7 cellular contexts compared by ENCODE assay signal in the genomic region with DNA sequence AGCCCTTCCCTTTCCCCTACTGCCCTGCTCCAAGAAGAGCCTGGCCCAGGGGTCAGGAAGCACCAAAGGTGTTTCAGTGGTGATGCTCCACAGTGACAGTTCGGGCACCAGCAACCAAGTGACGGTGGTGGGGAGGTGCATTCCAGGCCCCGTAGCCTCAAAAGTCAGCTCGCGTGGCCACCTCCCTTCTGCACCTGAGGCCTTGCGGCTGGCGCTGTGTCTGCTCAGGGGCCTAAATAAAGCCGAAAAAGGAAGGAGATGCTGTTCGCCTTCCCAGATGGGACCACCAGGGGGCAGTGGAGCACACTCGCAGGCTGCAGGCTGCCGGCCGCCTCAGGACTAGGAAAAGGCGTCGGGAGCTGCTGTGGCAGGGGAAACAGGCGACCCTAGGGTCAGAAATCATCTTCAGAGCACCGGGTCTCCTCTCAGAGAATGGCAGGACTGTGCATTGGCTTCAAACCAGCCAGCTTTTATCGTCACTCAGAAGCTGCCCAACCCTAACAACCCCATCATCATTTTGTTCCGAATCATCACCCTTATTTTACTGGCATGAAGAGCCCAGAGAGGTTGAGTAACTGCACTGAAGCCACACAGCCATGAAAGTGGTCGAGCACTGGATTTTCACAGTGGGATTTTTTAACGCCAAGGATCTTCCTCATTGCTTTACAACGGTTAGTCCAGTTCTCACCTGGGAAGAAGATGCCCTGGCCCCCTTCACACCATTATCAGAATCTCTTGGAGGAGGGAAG.
DNase-seq lines count a peak whose midpoint lies in the region; ATAC-seq, FAIRE-seq and TF ChIP-seq lines count a peak whose summit lies in the region.

No MANE protein-coding gene starts in this region.

- no peak overlapping the region for H3K27ac Mint-ChIP-seq in endodermal cell

- H3K36me3 Mint-ChIP-seq in endodermal cell (ENCODE audit: low read depth): no peaks in the 10 kb centered on the region

- TF ChIP-seq CTCF in GM12865 (IDR thresholded peaks at IDR 0.05; ENCODE audit: insufficient read depth, low read depth, low read length, missing control alignments) (peak; percentile 81), endodermal cell (conservative IDR thresholded peaks at IDR 0.05) (peak; percentile 97)

- H3K36me3 ChIP-seq in endodermal cell (ENCODE audit: control insufficient read depth, insufficient read depth, low read length): no peaks in the 10 kb centered on the region

- H3K4me3 Mint-ChIP-seq in endodermal cell: no peak overlapping the region

- peaks cover 20% of the 10 kb centered on the region for H3K27me3 ChIP-seq in endodermal cell (ENCODE audit: control insufficient read depth, insufficient read depth, low read length, poor library complexity, severe bottlenecking)

- no peak overlapping the region for H3K27ac ChIP-seq in endodermal cell (ENCODE audit: low read depth, low read length)

- ATAC-seq in GM21825 (IDR thresholded peaks at IDR 0.05; ENCODE audit: unreplicated experiment): peak; percentile 59

- no peak overlapping the region for H3K9ac ChIP-seq in endodermal cell (ENCODE audit: extremely low read depth, low read length, poor library complexity, severe bottlenecking)

- DNase-seq in GM12865 (ENCODE audit: low read depth): peak; percentile 53
- DNase-seq in LoVo (ENCODE audit: low spot score): peak; percentile 35
- peak; percentile 19 for DNase-seq in SW480 (ENCODE audit: low spot score)
- peak; percentile 96 for DNase-seq in endodermal cell
- peak; percentile 63 for DNase-seq in mucosa of gallbladder (ENCODE audit: low spot score)
- peak; percentile 67 for DNase-seq in urothelium cell line (ENCODE audit: low spot score)

- H3K4me1 Mint-ChIP-seq in endodermal cell: peaks cover 4% of the 10 kb centered on the region

- no peaks in the 10 kb centered on the region for H3K4me1 ChIP-seq in endodermal cell (ENCODE audit: control insufficient read depth, insufficient read depth, low read length)

- peaks cover 2% of the 10 kb centered on the region for H3K9me3 Mint-ChIP-seq in endodermal cell

- WGBS in endodermal cell (ENCODE audit: insufficient coverage in 1 of 2, insufficient read length in 1 of 2), 2 experiments: 27 to 46% methylated on average over 4 to 21 of the region's 21 CpGs

- H3K9me3 ChIP-seq in endodermal cell (ENCODE audit: control insufficient read depth, low read length): no peaks in the 10 kb centered on the region

- H3K4me3 ChIP-seq in GM12865 (ENCODE audit: low read depth, low read length) (no peak overlapping the region), endodermal cell (ENCODE audit: low read length) (no peak overlapping the region)

- FAIRE-seq in urothelium cell line (lab: Jason Lieb, UNC): no peak

- peaks cover 35% of the 10 kb centered on the region for H3K27me3 Mint-ChIP-seq in endodermal cell (ENCODE audit: insufficient read depth)

Comparison
In these comparisons a context has a peak if more than half of its experiments do, and no peak if none do; other contexts are left out.
1. DNase-seq: peak in every context shown above with its lines; median percentile 96 in endodermal cell; 67 in urothelium cell line; 63 in mucosa of gallbladder; 53 in GM12865; 35 in LoVo; 19 in SW480.